In the genomic region with DNA sequence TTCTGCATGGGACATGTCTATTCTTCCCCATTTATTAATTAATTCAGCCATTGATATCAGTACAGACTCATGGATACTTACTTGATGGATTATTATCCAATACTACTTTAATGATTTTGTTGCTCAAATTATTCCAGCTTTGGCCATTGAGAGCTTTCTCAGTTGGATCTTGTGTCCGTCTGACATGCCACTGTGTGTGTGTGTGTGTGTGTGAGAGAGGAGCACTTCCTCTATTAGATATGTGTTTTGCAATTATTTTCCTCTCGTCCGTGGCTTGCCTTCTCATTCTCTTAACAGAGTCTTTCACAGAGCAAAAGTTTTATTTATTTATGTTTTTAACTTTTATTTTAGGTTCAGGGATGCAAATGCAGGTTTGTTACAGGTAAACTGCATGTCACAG, we compare ENCODE assay signal across 15 cellular contexts.
"Had no signal": no experiment of that assay in that cellular context is flagged by ENCODE, and none has a peak within 500 bp of the region (broad histone marks: within the 10 kb centered on the region; RNA-seq: fewer than 3 reads in every experiment).

No MANE protein-coding gene starts in this region.

- ATAC-seq: effector memory CD8-positive, alpha-beta T cell; gastroesophageal sphincter; right cardiac atrium had no signal

- H3K36me3 ChIP-seq: gastroesophageal sphincter, thyroid gland, vagina had no signal

- DNase-seq: activated gamma-delta T cell; activated T-cell treated with anti-CD3 and anti-CD28 coated beads, Interleukin-2, amount 50 U/mL, for 1 hour; amygdala; effector memory CD8-positive, alpha-beta T cell; small intestine; thyroid gland had no signal

- H3K4me3 ChIP-seq: gastroesophageal sphincter, hepatocyte, thyroid gland, vagina had no signal

- H2AFZ ChIP-seq: hepatocyte had no signal

- H3K4me1 Mint-ChIP-seq: central memory CD8-positive, alpha-beta T cell; mesothelial cell of epicardium had no signal

- H3K27ac ChIP-seq: epithelial cell of prostate, gastroesophageal sphincter, hepatocyte, thyroid gland, vagina had no signal

- H3K4me3 Mint-ChIP-seq: activated naive CD8-positive, alpha-beta T cell; brain; central memory CD8-positive, alpha-beta T cell; effector memory CD8-positive, alpha-beta T cell; mesothelial cell of epicardium had no signal

- FAIRE-seq: small intestine had no signal

- H3K27ac Mint-ChIP-seq: activated naive CD8-positive, alpha-beta T cell; brain; effector memory CD8-positive, alpha-beta T cell; mesothelial cell of epicardium had no signal

- H3K27me3 Mint-ChIP-seq: brain had no signal

- H3K36me3 Mint-ChIP-seq: brain, mesothelial cell of epicardium had no signal

- H3K27me3 ChIP-seq: gastroesophageal sphincter, thyroid gland, vagina had no signal

- H3K4me1 ChIP-seq: thyroid gland, vagina had no signal

- H3K9me3 Mint-ChIP-seq: central memory CD8-positive, alpha-beta T cell; effector memory CD8-positive, alpha-beta T cell had no signal

- H3K4me2 ChIP-seq: hepatocyte had no signal

- H3K9me3 ChIP-seq: gastroesophageal sphincter, thyroid gland, vagina had no signal

- H3K79me2 ChIP-seq: hepatocyte had no signal
